ENCODE assay signal across 27 cellular contexts in genomic region chr1:207858806-207859205, GRCh38. TPM values are rescaled to one million over a fixed set of nuclear protein-coding genes. Genes with fewer than 3 reads are reported as not detected.
A peak's percentile ranks its signal among the peaks of the same experiment; 100 is the strongest.
DNase-seq lines count a peak whose midpoint lies in the region; ATAC-seq and TF ChIP-seq lines count a peak whose summit lies in the region.
"Had no signal": no experiment of that assay in that cellular context is flagged by ENCODE, and none has a peak within 500 bp of the region (broad histone marks: within the 10 kb centered on the region; RNA-seq: fewer than 3 reads in every experiment).

No MANE protein-coding gene starts in this region.

- H3K36me3 ChIP-seq in BLaER1 (peaks cover 23% of the 10 kb centered on the region), KOPT-K1 (ENCODE audit: insufficient read depth, low read length) (peaks cover 82% of the 10 kb centered on the region), lower lobe of right lung (peaks cover 18% of the 10 kb centered on the region)

- TF ChIP-seq CTCF in lower lobe of right lung (IDR thresholded peaks at IDR 0.05) (no peak), HFFc6 (IDR thresholded peaks at IDR 0.05) (no peak)

- H3K4me1 Mint-ChIP-seq in naive thymus-derived CD8-positive, alpha-beta T cell = peaks cover 35 to 59% (median 51%) of the 10 kb centered on the region in 4 donors
- H3K4me1 Mint-ChIP-seq in HFFc6 (ENCODE audit: low read depth) = peaks cover 42% of the 10 kb centered on the region

- no peak overlapping the region for H3K9ac ChIP-seq in BLaER1
- H3K9ac ChIP-seq: KMS-11 had no signal

- ATAC-seq in lower lobe of right lung = no peak
- no peak for ATAC-seq in naive thymus-derived CD8-positive, alpha-beta T cell
- ATAC-seq: A549; activated naive CD4-positive, alpha-beta T cell treated with anti-CD3 and anti-CD28 coated beads, Interleukin-2, amount 50 U/mL, for 72 hours; esophagus mucosa had no signal

- no peaks in the 10 kb centered on the region for H3K27me3 ChIP-seq in BLaER1
- no peaks in the 10 kb centered on the region for H3K27me3 ChIP-seq in lower lobe of right lung (ENCODE audit: low read depth)

- H3K27ac ChIP-seq in BLaER1 (no peak overlapping the region), KOPT-K1 (ENCODE audit: low read depth, low read length, poor library complexity, severe bottlenecking) (peak overlapping the region; percentile 44), lower lobe of right lung (peak overlapping the region; percentile 9)
- H3K27ac ChIP-seq: A549, KMS-11 had no signal

- H3K4me3 Mint-ChIP-seq in naive thymus-derived CD8-positive, alpha-beta T cell = no peak overlapping the region
- H3K4me3 Mint-ChIP-seq in HFFc6 = no peak overlapping the region
- H3K4me3 Mint-ChIP-seq: type B pancreatic cell had no signal

- POLR2A ChIA-PET in naive thymus-derived CD8-positive, alpha-beta T cell (lab: Charles Lee) = no interaction called here

- H4K20me1 ChIP-seq in BLaER1 = peaks cover 15% of the 10 kb centered on the region

- H3K4me3 ChIP-seq in BLaER1 = no peak overlapping the region
- no peak overlapping the region for H3K4me3 ChIP-seq in lower lobe of right lung
- H3K4me3 ChIP-seq: A549, skin epidermis had no signal

- H3K9me3 Mint-ChIP-seq in naive thymus-derived CD8-positive, alpha-beta T cell = no peaks in the 10 kb centered on the region
- no peaks in the 10 kb centered on the region for H3K9me3 Mint-ChIP-seq in HFFc6
- H3K9me3 Mint-ChIP-seq: activated naive CD4-positive, alpha-beta T cell treated with anti-CD3 and anti-CD28 coated beads, Interleukin-2, amount 50 U/mL, for 72 hours; type B pancreatic cell had no signal

- H3K27ac Mint-ChIP-seq in naive thymus-derived CD8-positive, alpha-beta T cell = no peak overlapping the region
- H3K27ac Mint-ChIP-seq in HFFc6 = no peak overlapping the region
- H3K27ac Mint-ChIP-seq: activated naive CD4-positive, alpha-beta T cell treated with anti-CD3 and anti-CD28 coated beads, Interleukin-2, amount 50 U/mL, for 72 hours; type B pancreatic cell had no signal

- H3K4me1 ChIP-seq in BLaER1 (peaks cover 46% of the 10 kb centered on the region), lower lobe of right lung (peaks cover 61% of the 10 kb centered on the region)
- H3K4me1 ChIP-seq: A549 had no signal

- no peaks in the 10 kb centered on the region for H3K27me3 Mint-ChIP-seq in naive thymus-derived CD8-positive, alpha-beta T cell
- H3K27me3 Mint-ChIP-seq in HFFc6 (ENCODE audit: insufficient read depth) = peaks cover under 1% of the 10 kb centered on the region
- H3K27me3 Mint-ChIP-seq: type B pancreatic cell had no signal

- H3K4me2 ChIP-seq in BLaER1 = peak overlapping the region; percentile 31; the same call in 1 of the 2 replicates
- H3K4me2 ChIP-seq: A549, KMS-11 had no signal

- peaks cover 0 to 46% (median 0%) of the 10 kb centered on the region in 3 donors for H3K36me3 Mint-ChIP-seq in naive thymus-derived CD8-positive, alpha-beta T cell
- peaks cover 32% of the 10 kb centered on the region for H3K36me3 Mint-ChIP-seq in HFFc6 (ENCODE audit: low read depth)
- H3K36me3 Mint-ChIP-seq: type B pancreatic cell had no signal

- intact Hi-C loops in lower lobe of right lung (cut with DNase I) = no loop called here

- H3K9me3 ChIP-seq in BLaER1 (no peaks in the 10 kb centered on the region), KOPT-K1 (ENCODE audit: insufficient read depth, low read length, poor library complexity, severe bottlenecking) (no peaks in the 10 kb centered on the region), lower lobe of right lung (no peaks in the 10 kb centered on the region)
- H3K9me3 ChIP-seq: A549 had no signal

- DNase-seq in dermis microvascular lymphatic vessel endothelial cell (ENCODE audit: low read depth in 2 of 2) (peak; percentile 43 to 49), lower lobe of right lung (no peak), OCI-M2 (lab: John Stamatoyannopoulos, UW; ENCODE audit: unreplicated experiment) (no peak), HFFc6 (no peak), NAMALWA (ENCODE audit: low spot score) (no peak)
- no peak for DNase-seq in naive thymus-derived CD8-positive, alpha-beta T cell
- DNase-seq: aorta; central memory CD4-positive, alpha-beta T cell; effector CD4-positive, alpha-beta T cell; kidney; NCI-H1048; NCI-H187 treated with DMSO at 0.1 percent for 48 hours; NCI-H69; nucleus accumbens; RPMI8226; stimulated activated CD4-positive, alpha-beta T cell treated with anti-CD3 and anti-CD28 coated beads, Interleukin-1b, Interleukin-23, amount 100 ng/mL, for 48 hours; T-helper 1 cell had no signal

RNA-seq across cellular contexts. Expression of gene CD34, which starts 52.1 kb away (rescaled TPM):
- total RNA-seq in dermis microvascular lymphatic vessel endothelial cell (12.6 and 19.8 TPM in 2 replicates), lower lobe of right lung (44.6 TPM)
- not detected for total RNA-seq in naive thymus-derived CD8-positive, alpha-beta T cell
- polyA plus RNA-seq in naive thymus-derived CD8-positive, alpha-beta T cell = not detected
- total RNA-seq in HFFc6 (2021; fragmentation: NEBNext Ultra II Directional; extraction: Animal tissue kit (Norgen Biotek cat#: 25700)) = under 1 TPM; 0.31 to 0.60 (median 0.52) TPM
- total RNA-seq: HT1080, SK-MEL-5 had no signal

Comparison
In these comparisons a context has a peak if more than half of its experiments do, and no peak if none do; other contexts are left out.
1. DNase-seq: peak in dermis microvascular lymphatic vessel endothelial cell (2 of 2); none in lower lobe of right lung (single experiment), naive thymus-derived CD8-positive, alpha-beta T cell (0 of 10), OCI-M2 (single experiment), HFFc6 (single experiment) and NAMALWA (single experiment).